2 cellular contexts compared by ENCODE assay signal in the genomic region with DNA sequence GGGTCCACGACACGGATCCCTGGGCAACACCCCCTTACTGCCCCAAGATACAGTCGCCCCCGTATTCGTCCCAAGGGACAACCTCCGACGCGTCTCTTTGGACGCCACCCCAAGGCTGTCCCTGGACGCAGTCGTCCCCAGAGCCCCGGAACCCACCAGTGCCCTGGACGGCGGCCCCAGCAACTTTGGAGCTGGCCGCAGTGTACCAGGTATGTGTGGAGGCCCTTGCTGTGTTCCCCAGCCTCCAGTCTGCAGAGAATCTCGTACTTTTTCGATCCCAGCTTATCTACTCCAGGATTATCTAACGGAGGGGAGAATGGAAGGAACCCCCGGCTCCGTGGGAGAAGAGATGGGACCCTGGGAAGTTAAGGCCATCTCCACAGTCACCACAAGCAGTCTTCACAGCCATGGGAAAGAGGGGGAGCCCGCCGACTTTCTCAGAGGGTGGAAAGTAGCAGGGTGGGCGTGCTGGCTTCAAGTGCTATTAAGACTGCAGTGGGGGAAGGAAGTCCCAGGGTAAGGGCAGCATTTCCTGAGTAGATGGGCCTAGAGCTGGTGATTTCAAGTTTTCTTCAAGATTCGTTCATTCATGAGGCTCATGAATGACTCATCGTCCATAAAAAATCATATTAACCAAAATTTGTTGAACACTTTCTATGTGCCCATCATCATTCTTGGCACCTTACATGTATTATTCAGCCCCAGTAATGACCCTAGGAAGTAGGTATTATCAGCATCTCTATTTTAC.
TF ChIP-seq lines count a peak whose summit lies in the region.

No MANE protein-coding gene starts in this region.

TF ChIP-seq in IMR-90, 13 proteins besides CTCF, POLR2A, EP300 and RAD21:
- TF ChIP-seq MXI1 (IDR thresholded peaks at IDR 0.05; ENCODE audit: borderline replicate concordance, low read depth, low read length) (no peak), CEBPB (IDR thresholded peaks at IDR 0.05; ENCODE audit: low read depth, low read length) (no peak), MAZ (IDR thresholded peaks at IDR 0.05; ENCODE audit: borderline replicate concordance, low read depth, low read length) (no peak), FOS (IDR thresholded peaks at IDR 0.05; ENCODE audit: low read depth, low read length) (no peak), NFE2L2 (IDR thresholded peaks at IDR 0.05; ENCODE audit: low read depth, low read length) (no peak), SMC3 (IDR thresholded peaks at IDR 0.05; ENCODE audit: low read depth, low read length) (no peak), RFX5 (IDR thresholded peaks at IDR 0.05; ENCODE audit: low read depth, low read length) (no peak), RCOR1 (IDR thresholded peaks at IDR 0.05; ENCODE audit: insufficient replicate concordance, low read length) (no peak), BHLHE40 (IDR thresholded peaks at IDR 0.05; ENCODE audit: low read depth, low read length) (no peak), MAFK (IDR thresholded peaks at IDR 0.05; ENCODE audit: low read depth, low read length) (no peak), CHD1 (IDR thresholded peaks at IDR 0.05; ENCODE audit: low read depth, low read length) (no peak)
- TF ChIP-seq, protein P1, sequence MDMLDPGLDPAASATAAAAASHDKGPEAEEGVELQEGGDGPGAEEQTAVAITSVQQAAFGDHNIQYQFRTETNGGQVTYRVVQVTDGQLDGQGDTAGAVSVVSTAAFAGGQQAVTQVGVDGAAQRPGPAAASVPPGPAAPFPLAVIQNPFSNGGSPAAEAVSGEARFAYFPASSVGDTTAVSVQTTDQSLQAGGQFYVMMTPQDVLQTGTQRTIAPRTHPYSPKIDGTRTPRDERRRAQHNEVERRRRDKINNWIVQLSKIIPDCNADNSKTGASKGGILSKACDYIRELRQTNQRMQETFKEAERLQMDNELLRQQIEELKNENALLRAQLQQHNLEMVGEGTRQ (IDR thresholded peaks at IDR 0.05; ENCODE audit: low read depth, low read length) = no peak
- TF ChIP-seq, protein P2, sequence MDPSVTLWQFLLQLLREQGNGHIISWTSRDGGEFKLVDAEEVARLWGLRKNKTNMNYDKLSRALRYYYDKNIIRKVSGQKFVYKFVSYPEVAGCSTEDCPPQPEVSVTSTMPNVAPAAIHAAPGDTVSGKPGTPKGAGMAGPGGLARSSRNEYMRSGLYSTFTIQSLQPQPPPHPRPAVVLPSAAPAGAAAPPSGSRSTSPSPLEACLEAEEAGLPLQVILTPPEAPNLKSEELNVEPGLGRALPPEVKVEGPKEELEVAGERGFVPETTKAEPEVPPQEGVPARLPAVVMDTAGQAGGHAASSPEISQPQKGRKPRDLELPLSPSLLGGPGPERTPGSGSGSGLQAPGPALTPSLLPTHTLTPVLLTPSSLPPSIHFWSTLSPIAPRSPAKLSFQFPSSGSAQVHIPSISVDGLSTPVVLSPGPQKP (IDR thresholded peaks at IDR 0.05; ENCODE audit: borderline replicate concordance, low read depth, low read length) = no peak

TF ChIP-seq in endothelial cell of umbilical vein, 7 proteins besides CTCF, POLR2A, EP300 and RAD21:
- TF ChIP-seq JUN (IDR thresholded peaks at IDR 0.05; ENCODE audit: borderline replicate concordance, insufficient read depth, insufficient read length, low read depth) (peak; percentile 43), FOS (IDR thresholded peaks at IDR 0.05; ENCODE audit: borderline replicate concordance, insufficient read depth, low read length) (no peak)
